8 cellular contexts compared by ENCODE assay signal in genomic region chr10:18140149-18140956, GRCh38. TPM values are rescaled to one million over a fixed set of nuclear protein-coding genes. Genes with fewer than 3 reads are reported as not detected.
DNase-seq lines count a peak whose midpoint lies in the region; TF ChIP-seq lines count a peak whose summit lies in the region.

Gene CACNB2 (plus strand): TSS chr10:18140424.

- H3K36me3 ChIP-seq in smooth muscle cell (ENCODE audit: low read depth): no peaks in the 10 kb centered on the region

- H3K4me1 ChIP-seq in smooth muscle cell (ENCODE audit: low read depth): peaks cover 6% of the 10 kb centered on the region

- no peaks in the 10 kb centered on the region for H3K9me3 ChIP-seq in smooth muscle cell (replicated peaks; ENCODE audit: low read depth)

- TF ChIP-seq CTCF in AG10803 (conservative IDR thresholded peaks at IDR 0.05; ENCODE audit: low read length) (no peak), cardiac fibroblast (IDR thresholded peaks at IDR 0.05; ENCODE audit: low read depth, low read length) (no peak), smooth muscle cell (IDR thresholded peaks at IDR 0.05; ENCODE audit: borderline replicate concordance, insufficient read depth, poor library complexity, severe bottlenecking) (no peak)

- 1% methylated on average over 10 of the region's 100 CpGs for WGBS in smooth muscle cell (ENCODE audit: low lambda C conversion rate)

- H4K20me1 ChIP-seq in smooth muscle cell (ENCODE audit: low read depth): no peaks in the 10 kb centered on the region

- no peak within 1 kb of the TSS for H3K27ac ChIP-seq in smooth muscle cell (ENCODE audit: low read depth)

- H3K4me2 ChIP-seq in smooth muscle cell: peak within 1 kb of the TSS; percentile 94

- no peaks in the 10 kb centered on the region for H3F3A ChIP-seq in smooth muscle cell (ENCODE audit: low read depth)

- DNase-seq in AG10803 (ENCODE audit: low read depth) (peak; percentile 43), HK-2 (ENCODE audit: unreplicated experiment) (peak; percentile 2), cardiac fibroblast (ENCODE audit: low read depth in 2 of 2) (peak; percentile 44 to 68), islet precursor cell (peak; percentile 79), smooth muscle cell (lab: John Stamatoyannopoulos, UW; ENCODE audit: unreplicated experiment) (peak; percentile 18), germinal center (ENCODE audit: low spot score) (no peak), NCI-H345 (lab: John Stamatoyannopoulos, UW) (no peak)
- no peak for DNase-seq in central memory CD4-positive, alpha-beta T cell

- peaks cover 70% of the 10 kb centered on the region for H3K27me3 ChIP-seq in smooth muscle cell (ENCODE audit: low read depth)

- H3K79me2 ChIP-seq in smooth muscle cell (ENCODE audit: low read depth): no peaks in the 10 kb centered on the region

- H3K9ac ChIP-seq in smooth muscle cell (ENCODE audit: low read depth): no peak within 1 kb of the TSS

- H3K4me3 ChIP-seq in AG10803 (ENCODE audit: low read length) (peak within 1 kb of the TSS; percentile 63), cardiac fibroblast (replicated peaks in 1 of 2; ENCODE audit: low read depth in 2 of 2, low read length in 2 of 2) (peak within 1 kb of the TSS; percentile 56 to 71), smooth muscle cell (peak within 1 kb of the TSS; percentile 62)

- H2AFZ ChIP-seq in smooth muscle cell (ENCODE audit: low read depth): peak within 1 kb of the TSS; percentile 75

RNA-seq across cellular contexts. Expression of gene CACNB2, which starts in this region (rescaled TPM):
- total RNA-seq in smooth muscle cell: 0.04 TPM in 1 of 2 replicates, not detected in the other
- polyA plus RNA-seq in smooth muscle cell: 1.1 and 1.3 TPM in 2 replicates

Comparison
In these comparisons a context has a peak if more than half of its experiments do, and no peak if none do; other contexts are left out.
1. DNase-seq: peak in AG10803 (single experiment), HK-2 (single experiment), cardiac fibroblast (2 of 2), islet precursor cell (single experiment) and smooth muscle cell (single experiment); none in germinal center (single experiment), central memory CD4-positive, alpha-beta T cell (single experiment) and NCI-H345 (single experiment).
2. Peak in every context shown above with its lines, with median percentiles within 50 percentile points of each other: H3K4me3 ChIP-seq.